Comparison of ENCODE assay signal across 18 cellular contexts in the genomic region with DNA sequence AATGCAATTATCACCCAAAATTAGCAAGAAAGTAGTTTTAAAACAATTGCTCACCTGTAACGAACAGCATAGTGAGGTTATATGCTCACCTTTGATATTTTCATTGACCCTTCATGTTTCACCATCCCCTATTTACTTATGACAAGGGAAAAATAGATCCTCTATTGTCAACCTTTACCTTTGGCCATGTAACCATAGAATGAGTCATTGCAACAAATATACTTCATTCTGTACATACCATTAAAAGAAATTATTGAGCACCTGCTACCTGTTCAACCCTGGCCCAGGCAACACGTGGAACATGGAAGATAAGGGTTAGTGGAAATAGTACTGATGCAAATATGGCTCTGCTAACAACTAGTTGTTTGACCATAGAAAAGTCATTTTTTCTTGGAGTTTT. TPM values are rescaled to one million over a fixed set of nuclear protein-coding genes. Genes with fewer than 3 reads are reported as not detected.
DNase-seq lines count a peak whose midpoint lies in the region; ATAC-seq and TF ChIP-seq lines count a peak whose summit lies in the region.
"Had no signal": no experiment of that assay in that cellular context is flagged by ENCODE, and none has a peak within 500 bp of the region (broad histone marks: within the 10 kb centered on the region; RNA-seq: fewer than 3 reads in every experiment).

No MANE protein-coding gene starts in this region.

- H2AFZ ChIP-seq in osteoblast (ENCODE audit: low read length) = no peak overlapping the region

- H3K4me1 ChIP-seq in osteoblast (ENCODE audit: insufficient read depth, low read length) = no peaks in the 10 kb centered on the region
- H3K4me1 ChIP-seq: SJSA1 had no signal

- TF ChIP-seq CTCF in osteoblast (IDR thresholded peaks at IDR 0.05; ENCODE audit: extremely low read depth, low read depth, low read length) = no peak

- DNase-seq in NCI-H1105 treated with DMSO at 0.1 percent for 48 hours (lab: John Stamatoyannopoulos, UW) = peak; percentile 21
- no peak for DNase-seq in NCI-H1105 (lab: John Stamatoyannopoulos, UW)
- peak; percentile 87 for DNase-seq in DMS53 treated with DMSO at 0.1 percent for 48 hours (lab: John Stamatoyannopoulos, UW; ENCODE audit: unreplicated experiment)
- DNase-seq in NCI-H2081 treated with DMSO at 0.1 percent for 48 hours (lab: John Stamatoyannopoulos, UW) = peak; percentile 99
- peak; percentile 40 for DNase-seq in SHP77 treated with DMSO at 0.1 percent for 48 hours (lab: John Stamatoyannopoulos, UW)
- no peak for DNase-seq in NCI-H187 treated with DMSO at 0.1 percent for 48 hours (lab: John Stamatoyannopoulos, UW)
- DNase-seq in osteoblast (ENCODE audit: insufficient read length, low spot score, missing footprints) = no peak
- DNase-seq: CD4-positive, alpha-beta memory T cell; IMR-90; Karpas-422; MG63; NCI-H1694; NCI-H524; PC-3; T-helper 2 cell had no signal

- no peaks in the 10 kb centered on the region for H3K79me2 ChIP-seq in osteoblast (ENCODE audit: insufficient read depth, low read length)

- H3K4me2 ChIP-seq in osteoblast (ENCODE audit: insufficient read depth, low read length) = no peak overlapping the region

- H4K20me1 ChIP-seq in osteoblast (ENCODE audit: insufficient read depth, low read length) = no peaks in the 10 kb centered on the region

- peaks cover 2% of the 10 kb centered on the region for H3K9me3 ChIP-seq in osteoblast (ENCODE audit: low read depth, low read length)
- H3K9me3 ChIP-seq: MG63, SJSA1 had no signal

- no peak overlapping the region for H3K4me3 ChIP-seq in osteoblast (ENCODE audit: insufficient read depth, low read length)
- H3K4me3 ChIP-seq: MG63, SJSA1 had no signal

- no peaks in the 10 kb centered on the region for H3K36me3 ChIP-seq in osteoblast (ENCODE audit: insufficient read depth, low read length)
- H3K36me3 ChIP-seq: MG63, SJSA1 had no signal

- H3K27me3 ChIP-seq in osteoblast (ENCODE audit: insufficient read depth, low read length) = no peaks in the 10 kb centered on the region
- H3K27me3 ChIP-seq: MG63, SJSA1 had no signal

- H3K27ac ChIP-seq in osteoblast (ENCODE audit: low read depth, low read length) = no peak overlapping the region
- H3K27ac ChIP-seq: RWPE1, SJSA1 had no signal

- ATAC-seq in HG02678 (IDR thresholded peaks at IDR 0.05; ENCODE audit: unreplicated experiment) = no peak
- ATAC-seq: PC-3 had no signal

RNA-seq across cellular contexts. Expression of gene LSAMP, which starts 20.2 kb away (rescaled TPM):
- 3.3 and 6.8 TPM in 2 replicates for total RNA-seq in osteoblast
- total RNA-seq: CD4-positive, alpha-beta memory T cell; SJSA1 had no signal

Comparison
In these comparisons a context has a peak if more than half of its experiments do, and no peak if none do; other contexts are left out.
1. DNase-seq: peak in NCI-H1105 treated with DMSO at 0.1 percent for 48 hours (single experiment), DMS53 treated with DMSO at 0.1 percent for 48 hours (single experiment), NCI-H2081 treated with DMSO at 0.1 percent for 48 hours (single experiment) and SHP77 treated with DMSO at 0.1 percent for 48 hours (single experiment); none in NCI-H1105 (single experiment), NCI-H187 treated with DMSO at 0.1 percent for 48 hours (single experiment) and osteoblast (single experiment).